ENCODE assay signal across 34 cellular contexts in genomic region chr10:84763965-84764364, GRCh38.
"Had no signal": no experiment of that assay in that cellular context is flagged by ENCODE, and none has a peak within 500 bp of the region (broad histone marks: within the 10 kb centered on the region; RNA-seq: fewer than 3 reads in every experiment).

No MANE protein-coding gene starts in this region.

- H3K9me3 ChIP-seq: adrenal gland, body of pancreas, breast epithelium had no signal

- H3K27ac ChIP-seq: adrenal gland, body of pancreas, brain microvascular endothelial cell, breast epithelium, WERI-Rb-1 had no signal

- H3K36me3 ChIP-seq: adrenal gland, brain microvascular endothelial cell, breast epithelium, WERI-Rb-1 had no signal

- ATAC-seq: activated CD4-positive, alpha-beta T cell treated with anti-CD3 and anti-CD28 coated beads for 36 hours; activated CD4-positive, CD25-positive, alpha-beta regulatory T cell treated with anti-CD3 and anti-CD28 coated beads, Interleukin-2, amount 50 U/mL, for 24 hours; activated CD8-positive, alpha-beta T cell treated with anti-CD3 and anti-CD28 coated beads for 36 hours; activated naive CD4-positive, alpha-beta T cell treated with anti-CD3 and anti-CD28 coated beads, Interleukin-2, amount 50 U/mL, for 72 hours; activated T-cell treated with anti-CD3 and anti-CD28 coated beads, Interleukin-2, amount 50 U/mL, for 4 hours; activated T-cell treated with anti-CD3 and anti-CD28 coated beads, Interleukin-2, amount 50 U/mL, for 72 hours; activated T-helper 17 cell treated with anti-CD3 and anti-CD28 coated beads, Interleukin-2, amount 50 U/mL, for 72 hours; body of pancreas had no signal

- H3K4me1 ChIP-seq: adrenal gland, body of pancreas, breast epithelium had no signal

- FAIRE-seq: astrocyte, TTC549 had no signal

- H3K27me3 ChIP-seq: adrenal gland, body of pancreas, brain microvascular endothelial cell, breast epithelium had no signal

- DNase-seq: activated CD4-positive, alpha-beta memory T cell treated with anti-CD3 and anti-CD28 coated beads for 36 hours; activated CD4-positive, alpha-beta T cell treated with anti-CD3 and anti-CD28 coated beads for 1 hour; activated CD4-positive, alpha-beta T cell treated with anti-CD3 and anti-CD28 coated beads for 36 hours; activated CD4-positive, alpha-beta T cell treated with anti-CD3 and anti-CD28 coated beads for 48 hours; activated CD4-positive, alpha-beta T cell treated with anti-CD3 and anti-CD28 coated beads, Interleukin-2, amount 10 ng/mL, durations not matched to agents 7 days and 5 days; activated CD4-positive, CD25-positive, alpha-beta regulatory T cell; activated CD8-positive, alpha-beta memory T cell treated with anti-CD3 and anti-CD28 coated beads, Interleukin-2, amount 50 U/mL, for 4 hours; activated CD8-positive, alpha-beta T cell treated with anti-CD3 and anti-CD28 coated beads for 36 hours; activated effector memory CD4-positive, alpha-beta T cell treated with anti-CD3 and anti-CD28 coated beads, Interleukin-2, amount 50 U/mL, for 16 hours; activated gamma-delta T cell treated with Interleukin-2 at 50 U/mL for 16 hours; activated naive CD4-positive, alpha-beta T cell; activated naive CD4-positive, alpha-beta T cell treated with anti-CD3 and anti-CD28 coated beads for 36 hours; activated naive CD4-positive, alpha-beta T cell treated with anti-CD3 and anti-CD28 coated beads, Interleukin-2, amount 50 U/mL, for 16 hours; activated naive CD8-positive, alpha-beta T cell treated with anti-CD3 and anti-CD28 coated beads for 36 hours; activated T-cell treated with anti-CD3 and anti-CD28 coated beads for 4 hours; activated T-cell treated with anti-CD3 and anti-CD28 coated beads, Interleukin-2, amount 50 U/mL, for 1 hour; activated T-cell treated with anti-CD3 and anti-CD28 coated beads, Interleukin-2, amount 50 U/mL, for 4 hours; activated T-cell treated with anti-CD3 and anti-CD28 coated beads, Interleukin-2, amount 50 U/mL, for 72 hours; adrenal gland; amniotic stem cell; aorta; body of pancreas; brain microvascular endothelial cell; central memory CD4-positive, alpha-beta T cell; T-helper 1 cell; T-helper 2 cell; T-helper 9 cell; WERI-Rb-1 had no signal

- H3K4me3 ChIP-seq: adrenal gland, body of pancreas, breast epithelium had no signal
